8 cellular contexts compared by ENCODE assay signal in the genomic region with DNA sequence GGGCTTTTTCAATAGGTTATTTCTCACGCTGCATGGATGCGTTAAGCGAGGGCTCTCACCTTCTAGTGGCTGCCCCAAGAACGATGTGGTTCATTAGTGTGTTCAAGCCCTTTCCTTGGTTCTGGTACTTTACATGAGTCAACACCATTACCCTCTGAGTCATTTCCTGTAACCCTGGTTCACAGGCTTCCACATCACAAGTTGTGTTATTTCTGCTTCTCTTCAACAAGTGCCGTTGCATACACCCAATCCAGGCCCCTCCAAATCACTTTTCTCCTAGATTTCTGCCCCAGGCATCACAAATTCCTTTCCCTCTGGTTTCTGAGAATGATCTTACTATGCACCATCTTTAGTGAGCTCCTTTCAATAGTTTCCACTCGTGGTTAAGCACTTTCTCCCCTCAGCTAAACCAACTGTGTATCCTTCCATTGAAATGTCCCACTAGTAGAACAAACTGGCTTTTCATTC.
A peak's percentile ranks its signal among the peaks of the same experiment; 100 is the strongest.
DNase-seq lines count a peak whose midpoint lies in the region; ATAC-seq and TF ChIP-seq lines count a peak whose summit lies in the region.

No MANE protein-coding gene starts in this region.

- peak; percentile 15 for DNase-seq in GM06990 (ENCODE audit: extremely low read depth, insufficient read length)
- peak in 2 of 3 experiments; percentile 5 to 6 for DNase-seq in activated CD8-positive, alpha-beta memory T cell treated with anti-CD3 and anti-CD28 coated beads for 48 hours (ENCODE audit: low read depth in 2 of 3, low spot score in 2 of 3)
- peak; percentile 99 for DNase-seq in iris pigment epithelial cell (ENCODE audit: low read depth)
- DNase-seq in upper lobe of right lung, result no peak
- no peak for DNase-seq in dorsolateral prefrontal cortex
- no peak for DNase-seq in GF-D8 (lab: John Stamatoyannopoulos, UW)

- H3K27me3 ChIP-seq in GM06990 (replicated peaks; ENCODE audit: control insufficient read depth, insufficient read depth, low read length), result no peaks in the 10 kb centered on the region
- no peaks in the 10 kb centered on the region for H3K27me3 ChIP-seq in HUES48 (ENCODE audit: control insufficient read depth, insufficient read depth, low read length)
- no peaks in the 10 kb centered on the region for H3K27me3 ChIP-seq in upper lobe of right lung
- H3K27me3 ChIP-seq in dorsolateral prefrontal cortex, result no peaks in the 10 kb centered on the region

- ATAC-seq in GM21529 (IDR thresholded peaks at IDR 0.05; ENCODE audit: unreplicated experiment), result peak; percentile 97
- ATAC-seq in upper lobe of right lung, result peak; percentile 93

- H3K4me3 ChIP-seq in GM06990 (replicated peaks; ENCODE audit: low read depth, low read length), result no peak overlapping the region
- no peak overlapping the region for H3K4me3 ChIP-seq in HUES48 (ENCODE audit: low read depth, low read length)
- no peak overlapping the region for H3K4me3 ChIP-seq in upper lobe of right lung
- H3K4me3 ChIP-seq in dorsolateral prefrontal cortex, result no peak overlapping the region

- no peak for TF ChIP-seq CTCF in GM06990 (IDR thresholded peaks at IDR 0.05; ENCODE audit: insufficient read depth, low read length, poor library complexity, severe bottlenecking)
- no peak for TF ChIP-seq CTCF in upper lobe of right lung (IDR thresholded peaks at IDR 0.05)
- no peak for TF ChIP-seq CTCF in dorsolateral prefrontal cortex (IDR thresholded peaks at IDR 0.05 in 54 of 56, conservative IDR thresholded peaks at IDR 0.05 in 2 of 56; ENCODE audit: low read depth in 1 of 56, partially characterized antibody in 56 of 56)

- no peaks in the 10 kb centered on the region for H3K4me1 ChIP-seq in HUES48 (ENCODE audit: control insufficient read depth, insufficient read depth, low read length)
- H3K4me1 ChIP-seq in upper lobe of right lung, result peaks cover 5% of the 10 kb centered on the region

- H3K36me3 ChIP-seq in GM06990 (ENCODE audit: control insufficient read depth, insufficient read depth, low read length) (no peaks in the 10 kb centered on the region), HUES48 (ENCODE audit: control insufficient read depth, insufficient read depth, low read length) (no peaks in the 10 kb centered on the region), upper lobe of right lung (no peaks in the 10 kb centered on the region)

- H3K9ac ChIP-seq in HUES48 (ENCODE audit: low read depth, low read length), result no peak overlapping the region

- H3K27ac ChIP-seq in HUES48 (ENCODE audit: low read depth, low read length) (peak overlapping the region; percentile 64), upper lobe of right lung (peak overlapping the region; percentile 12), dorsolateral prefrontal cortex (no peak overlapping the region)

- H3K9me3 ChIP-seq in HUES48 (ENCODE audit: control insufficient read depth, insufficient read depth, low read length) (no peaks in the 10 kb centered on the region), upper lobe of right lung (no peaks in the 10 kb centered on the region)

- intact Hi-C loops in upper lobe of right lung (cut with DNase I) (no loop called here), dorsolateral prefrontal cortex (cut with DNase I) (no loop called here)

Comparison
In these comparisons a context has a peak if more than half of its experiments do, and no peak if none do; other contexts are left out.
1. DNase-seq: peak in GM06990 (single experiment), activated CD8-positive, alpha-beta memory T cell treated with anti-CD3 and anti-CD28 coated beads for 48 hours (2 of 3) and iris pigment epithelial cell (single experiment); none in upper lobe of right lung (single experiment), dorsolateral prefrontal cortex (0 of 10) and GF-D8 (single experiment).
2. H3K27ac ChIP-seq: peak in HUES48 (single experiment) and upper lobe of right lung (single experiment); none in dorsolateral prefrontal cortex (0 of 59).